Comparison of ENCODE assay signal across 2 cellular contexts in genomic region chr13:97976551-97977375, GRCh38.
TF ChIP-seq lines count a peak whose summit lies in the region.

No MANE protein-coding gene starts in this region.

TF ChIP-seq in SK-N-SH treated with all-trans-retinoic acid at 6 μM for 48 hours, 23 proteins besides CTCF, POLR2A, EP300 and RAD21 (continued from another document):
- TF ChIP-seq BACH2 (CRISPR knock-in tag; IDR thresholded peaks at IDR 0.05; ENCODE audit: borderline replicate concordance), result no peak
- TF ChIP-seq TCF4 (CRISPR knock-in tag; IDR thresholded peaks at IDR 0.05; ENCODE audit: borderline replicate concordance), result no peak
- no peak for TF ChIP-seq OSR1 (CRISPR knock-in tag; IDR thresholded peaks at IDR 0.05)
- no peak for TF ChIP-seq ZNF8 (CRISPR knock-in tag; IDR thresholded peaks at IDR 0.05)

TF ChIP-seq in HepG2, 621 proteins besides CTCF, POLR2A, EP300 and RAD21 (continued from another document and continues in another):
- TF ChIP-seq DZIP1 (CRISPR knock-in tag; IDR thresholded peaks at IDR 0.05) (0 out of 2 replicates have a peak, but pooled peaks have one; percentile 53), XRCC5 (optimal IDR thresholded peaks at IDR 0.05; ENCODE audit: low read length) (no peak), ZNF577 (CRISPR knock-in tag; IDR thresholded peaks at IDR 0.05; ENCODE audit: borderline replicate concordance, low read depth) (no peak), ZNF253 (CRISPR knock-in tag; IDR thresholded peaks at IDR 0.05; ENCODE audit: borderline replicate concordance) (no peak), CHD2 (IDR thresholded peaks at IDR 0.05; ENCODE audit: low read depth, low read length) (no peak), MAX (IDR thresholded peaks at IDR 0.05) (peak; percentile 55; the same call in 1 of the 2 replicates), PRDM4 (CRISPR knock-in tag; IDR thresholded peaks at IDR 0.05; ENCODE audit: borderline replicate concordance) (no peak), MAZ (IDR thresholded peaks at IDR 0.05; ENCODE audit: borderline replicate concordance, low read depth, low read length) (0 out of 2 replicates have a peak, but pooled peaks have one; percentile 35), MAZ (CRISPR knock-in tag; IDR thresholded peaks at IDR 0.05; ENCODE audit: low read depth) (no peak), ZNF839 (CRISPR knock-in tag; IDR thresholded peaks at IDR 0.05; ENCODE audit: borderline replicate concordance) (no peak), CENPBD1 (CRISPR knock-in tag; IDR thresholded peaks at IDR 0.05; ENCODE audit: borderline replicate concordance, low read depth) (no peak), ATAD3A (CRISPR knock-in tag; IDR thresholded peaks at IDR 0.05) (no peak), SMAD3 (CRISPR knock-in tag; IDR thresholded peaks at IDR 0.05) (0 out of 2 replicates have a peak, but pooled peaks have one; percentile 17), IRX3 (CRISPR knock-in tag; IDR thresholded peaks at IDR 0.05; ENCODE audit: borderline replicate concordance, low read depth) (0 out of 2 replicates have a peak, but pooled peaks have one; percentile 8), MXI1 (IDR thresholded peaks at IDR 0.05; ENCODE audit: borderline replicate concordance, low read depth, low read length) (peak; percentile 54; the same call in 1 of the 3 replicates), ATF7-NPFF (CRISPR knock-in tag; IDR thresholded peaks at IDR 0.05; ENCODE audit: low read depth) (no peak), BORCS8-MEF2B (CRISPR knock-in tag; IDR thresholded peaks at IDR 0.05) (no peak), ZNF367 (CRISPR knock-in tag; IDR thresholded peaks at IDR 0.05; ENCODE audit: borderline replicate concordance) (0 out of 2 replicates have a peak, but pooled peaks have one; percentile 33), ZNF235 (CRISPR knock-in tag; IDR thresholded peaks at IDR 0.05; ENCODE audit: borderline replicate concordance) (0 out of 2 replicates have a peak, but pooled peaks have one; percentile 13), PHF21A (CRISPR knock-in tag; IDR thresholded peaks at IDR 0.05) (no peak), MIER2 (CRISPR knock-in tag; IDR thresholded peaks at IDR 0.05) (no peak), ZNF563 (CRISPR knock-in tag; IDR thresholded peaks at IDR 0.05) (peak; percentile 45; the same call in 1 of the 2 replicates), ZNF326 (CRISPR knock-in tag; IDR thresholded peaks at IDR 0.05; ENCODE audit: borderline replicate concordance) (no peak), TEAD3 (CRISPR knock-in tag; optimal IDR thresholded peaks at IDR 0.05; ENCODE audit: borderline replicate concordance) (no peak), ZC3H4 (CRISPR knock-in tag; IDR thresholded peaks at IDR 0.05; ENCODE audit: borderline replicate concordance) (no peak), HDAC1 (CRISPR knock-in tag; IDR thresholded peaks at IDR 0.05) (0 out of 2 replicates have a peak, but pooled peaks have one; percentile 39), HES4 (CRISPR knock-in tag; IDR thresholded peaks at IDR 0.05; ENCODE audit: borderline replicate concordance) (no peak; the same call in 1 of the 2 replicates), ZBTB14 (CRISPR knock-in tag; IDR thresholded peaks at IDR 0.05) (peak; percentile 43), HOXA5 (CRISPR knock-in tag; IDR thresholded peaks at IDR 0.05) (0 out of 2 replicates have a peak, but pooled peaks have one; percentile 22), ZNF383 (CRISPR knock-in tag; IDR thresholded peaks at IDR 0.05; ENCODE audit: borderline replicate concordance) (no peak), SIN3A (IDR thresholded peaks at IDR 0.05; ENCODE audit: borderline replicate concordance, low read depth, low read length) (peak; percentile 76; the same call in 1 of the 2 replicates), KMT2A (CRISPR knock-in tag; IDR thresholded peaks at IDR 0.05) (peak; percentile 46), POLR2G (IDR thresholded peaks at IDR 0.05; ENCODE audit: low read depth, low read length) (peak; percentile 57; the same call in 1 of the 2 replicates), GATAD1 (CRISPR knock-in tag; IDR thresholded peaks at IDR 0.05) (peak; percentile 9; the same call in 1 of the 2 replicates), NPAS2 (CRISPR knock-in tag; IDR thresholded peaks at IDR 0.05; ENCODE audit: borderline replicate concordance) (no peak), FOSL2 (CRISPR knock-in tag; IDR thresholded peaks at IDR 0.05) (no peak), ZNF543 (CRISPR knock-in tag; IDR thresholded peaks at IDR 0.05) (peak; percentile 4; the same call in 1 of the 2 replicates), ATF6 (CRISPR knock-in tag; conservative IDR thresholded peaks at IDR 0.05) (no peak), DNMT3B (CRISPR knock-in tag; conservative IDR thresholded peaks at IDR 0.05) (no peak), MBNL3 (CRISPR knock-in tag; conservative IDR thresholded peaks at IDR 0.05) (no peak), POGK (CRISPR knock-in tag; conservative IDR thresholded peaks at IDR 0.05) (0 out of 2 replicates have a peak, but pooled peaks have one; percentile 3), ZSCAN20 (CRISPR knock-in tag; IDR thresholded peaks at IDR 0.05; ENCODE audit: borderline replicate concordance) (0 out of 2 replicates have a peak, but pooled peaks have one; percentile 58), MXD1 (CRISPR knock-in tag; IDR thresholded peaks at IDR 0.05) (peak; percentile 6; the same call in 1 of the 2 replicates), HINFP (CRISPR knock-in tag; IDR thresholded peaks at IDR 0.05; ENCODE audit: low read depth) (0 out of 2 replicates have a peak, but pooled peaks have one; percentile 12), ZMYM4 (CRISPR knock-in tag; IDR thresholded peaks at IDR 0.05) (no peak), PRDM15 (CRISPR knock-in tag; IDR thresholded peaks at IDR 0.05) (no peak), ZNF616 (CRISPR knock-in tag; IDR thresholded peaks at IDR 0.05; ENCODE audit: low read depth) (no peak)
